ENCODE assay signal across 1 cellular context in genomic region chr1:179190861-179191260, GRCh38.
TF ChIP-seq lines count a peak whose summit lies in the region.

No MANE protein-coding gene starts in this region.

TF ChIP-seq in GM23338, 12 proteins besides CTCF, POLR2A, EP300 and RAD21 (continued from another document):
- TF ChIP-seq ZNF462 (CRISPR knock-in tag; IDR thresholded peaks at IDR 0.05) (no peak), CREB1 (CRISPR knock-in tag; IDR thresholded peaks at IDR 0.05; ENCODE audit: low read depth) (no peak), ETS1 (IDR thresholded peaks at IDR 0.05) (no peak), ZNF331 (CRISPR knock-in tag; IDR thresholded peaks at IDR 0.05; ENCODE audit: low read depth) (no peak)
TF ChIP-seq in GM23338: peak in this region for 0.
